ENCODE assay signal across 13 cellular contexts in the genomic region with DNA sequence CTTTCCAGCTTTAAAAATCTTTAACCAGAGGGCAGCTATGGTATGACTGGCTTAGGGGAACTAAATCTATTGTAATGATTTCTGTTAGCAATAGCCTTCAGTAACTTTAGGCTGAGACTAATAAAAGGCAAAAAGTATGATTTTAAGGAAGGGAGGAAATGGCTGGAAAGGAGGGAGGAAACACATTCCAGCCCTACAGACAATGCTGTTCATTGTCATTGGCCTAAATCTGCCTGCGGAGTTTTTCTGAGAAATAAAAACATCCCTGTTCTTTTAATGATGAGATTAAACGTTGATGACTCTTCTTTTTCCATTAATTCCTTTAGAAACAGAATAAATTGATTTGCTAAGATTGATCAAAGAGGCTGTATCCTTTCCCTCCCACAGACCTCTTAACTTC.
"Had no signal": no experiment of that assay in that cellular context is flagged by ENCODE, and none has a peak within 500 bp of the region (broad histone marks: within the 10 kb centered on the region; RNA-seq: fewer than 3 reads in every experiment).

No MANE protein-coding gene starts in this region.

- H3K36me3 ChIP-seq: gastroesophageal sphincter, neutrophil, thyroid gland had no signal

- H3K27ac ChIP-seq: gastroesophageal sphincter, neutrophil, thyroid gland had no signal

- H3K9me3 ChIP-seq: gastroesophageal sphincter, mucosa of descending colon, neutrophil, thyroid gland had no signal

- H3K4me3 ChIP-seq: gastroesophageal sphincter, mucosa of descending colon, thyroid gland had no signal

- H3K27me3 ChIP-seq: thyroid gland had no signal

- DNase-seq: cortex of kidney; effector memory CD8-positive, alpha-beta T cell; glutamatergic neuron; immature natural killer cell; mucosa of descending colon; naive thymus-derived CD8-positive, alpha-beta T cell; small intestine; stimulated activated CD4-positive, alpha-beta T cell treated with anti-CD3 and anti-CD28 coated beads, Interleukin-12 subunit alpha, Interleukin-12 subunit beta, amount 100 ng/mL, for 4 hours; stimulated activated naive CD4-positive, alpha-beta T cell treated with Interleukin-2 at 50 U/mL for 16 hours had no signal

- H3K4me1 ChIP-seq: gastroesophageal sphincter had no signal

- ATAC-seq: effector memory CD8-positive, alpha-beta T cell; esophagus mucosa; gastroesophageal sphincter; mucosa of descending colon; naive thymus-derived CD8-positive, alpha-beta T cell had no signal
